Comparison of ENCODE assay signal across 19 cellular contexts in genomic region chr15:39618063-39618823, GRCh38. TPM values are rescaled to one million over a fixed set of nuclear protein-coding genes. Genes with fewer than 3 reads are reported as not detected.
DNase-seq lines count a peak whose midpoint lies in the region; ATAC-seq, FAIRE-seq and TF ChIP-seq lines count a peak whose summit lies in the region.
"Had no signal": no experiment of that assay in that cellular context is flagged by ENCODE, and none has a peak within 500 bp of the region (broad histone marks: within the 10 kb centered on the region; RNA-seq: fewer than 3 reads in every experiment).

No MANE protein-coding gene starts in this region.

- dilution Hi-C loops in keratinocyte (cut with MboI; ENCODE audit: extremely low pct_ligation_motif_present, low sequenced_read_pairs): loop anchor here (5.0 kb wide), 1 partner anchor 49 kb away; no protein-coding TSS in a partner anchor

- H3K9me3 ChIP-seq in PC-3 (ENCODE audit: low read length) (peaks cover 5% of the 10 kb centered on the region; the same call in 1 of the 2 replicates), keratinocyte (ENCODE audit: control insufficient read depth, low read depth, low read length) (no peaks in the 10 kb centered on the region)
- H3K9me3 ChIP-seq: BLaER1 had no signal

- H3K9me1 ChIP-seq in keratinocyte (ENCODE audit: control insufficient read depth, extremely low read depth, insufficient read depth, low read length): no peaks in the 10 kb centered on the region

- H3K79me2 ChIP-seq in PC-3 (ENCODE audit: low read length) (no peaks in the 10 kb centered on the region), keratinocyte (ENCODE audit: control insufficient read depth, insufficient read depth, low read length) (no peaks in the 10 kb centered on the region)

- peak overlapping the region; percentile 48; the same call in 1 of the 2 replicates for H3K27ac ChIP-seq in C4-2B
- peak overlapping the region; percentile 71 for H3K27ac ChIP-seq in PC-3 (ENCODE audit: low read length)
- H3K27ac ChIP-seq in keratinocyte (ENCODE audit: control insufficient read depth, insufficient read depth, low read length): peak overlapping the region; percentile 56
- H3K27ac ChIP-seq: BLaER1 had no signal

- in situ Hi-C loops in ACHN (cut with HindIII; ENCODE audit: low pct_ligation_motif_present, low pct_unique_long_range_greater_than_20kb, low sequenced_read_pairs): no loop called here

- H3K4me3 ChIP-seq in PC-3 (ENCODE audit: low read length): no peak overlapping the region
- no peak overlapping the region for H3K4me3 ChIP-seq in bronchial epithelial cell (ENCODE audit: low read depth, low read length)
- H3K4me3 ChIP-seq in keratinocyte (ENCODE audit: control insufficient read depth in 2 of 3, extremely low read depth in 1 of 3, insufficient read depth in 2 of 3, low read depth in 1 of 3, low read length in 3 of 3): peak overlapping the region in 1 of 3 experiments; percentile 5
- H3K4me3 ChIP-seq: BLaER1 had no signal

- H3K9me2 ChIP-seq in PC-3 (replicated peaks; ENCODE audit: low read length): no peaks in the 10 kb centered on the region

- POLR2A ChIA-PET in PC-3 (lab: Charles Lee; ENCODE audit: unreplicated experiment): no interaction called here

- peak overlapping the region; percentile 13; the same call in 1 of the 2 replicates for H3K9ac ChIP-seq in PC-3 (ENCODE audit: low read length)
- no peak overlapping the region for H3K9ac ChIP-seq in keratinocyte (ENCODE audit: control insufficient read depth, extremely low read depth, insufficient read depth, low read length)
- H3K9ac ChIP-seq: BLaER1 had no signal

- H3K4me1 ChIP-seq in PC-3 (ENCODE audit: insufficient read depth, low read length) (peaks cover 47% of the 10 kb centered on the region), keratinocyte (ENCODE audit: control insufficient read depth, extremely low read depth, insufficient read depth, low read length) (peaks cover 29% of the 10 kb centered on the region)

- H3K27me3 ChIP-seq in PC-3 (ENCODE audit: low read length) (no peaks in the 10 kb centered on the region), bronchial epithelial cell (ENCODE audit: control insufficient read depth, insufficient read depth, low read length) (no peaks in the 10 kb centered on the region), keratinocyte (ENCODE audit: control insufficient read depth, extremely low read depth, insufficient read depth, low read length) (no peaks in the 10 kb centered on the region)
- H3K27me3 ChIP-seq: BLaER1 had no signal

- no TSS peak for BruUV-seq in PC-3 (replicated peaks; lab: Mats Ljungman, UMichigan)

- peak; percentile 65 for ATAC-seq in PC-3
- no peak for ATAC-seq in HG02571 (IDR thresholded peaks at IDR 0.05; ENCODE audit: unreplicated experiment)
- ATAC-seq: HCT116, Panc1, SK-N-SH treated with all-trans-retinoic acid at 6 μM for 48 hours had no signal

- H4K20me1 ChIP-seq in PC-3 (ENCODE audit: low read length) (no peaks in the 10 kb centered on the region), keratinocyte (ENCODE audit: control insufficient read depth, extremely low read depth, insufficient read depth, low read length) (no peaks in the 10 kb centered on the region)
- H4K20me1 ChIP-seq: BLaER1 had no signal

- TF ChIP-seq CTCF in C4-2B (conservative IDR thresholded peaks at IDR 0.05) (no peak), PC-3 (conservative IDR thresholded peaks at IDR 0.05; ENCODE audit: low read depth, low read length) (no peak), bronchial epithelial cell (IDR thresholded peaks at IDR 0.05; ENCODE audit: insufficient read depth, low read length, severe bottlenecking) (no peak), keratinocyte (optimal IDR thresholded peaks at IDR 0.05 in 1 of 3, IDR thresholded peaks at IDR 0.05 in 1 of 3, conservative IDR thresholded peaks at IDR 0.05 in 1 of 3; ENCODE audit: extremely low read depth in 1 of 3, insufficient read depth in 2 of 3, low read length in 3 of 3) (no peak)

- DNase-seq in PC-3: peak; percentile 56
- peak; percentile 72 for DNase-seq in bronchial epithelial cell (ENCODE audit: low read depth)
- no peak for DNase-seq in keratinocyte (ENCODE audit: low read depth, low spot score)
- no peak for DNase-seq in cerebellar cortex (ENCODE audit: low spot score)
- no peak for DNase-seq in ACHN
- DNase-seq: DMS79 treated with DMSO at 0.1 percent for 48 hours, KG1, NCI-H1048, NCI-H1436 treated with DMSO at 0.1 percent for 48 hours, NCI-H2081, NCI-H510A, NCI-H774, SHP77 treated with DMSO at 0.1 percent for 48 hours had no signal

- peaks cover 9% of the 10 kb centered on the region for H3F3A ChIP-seq in PC-3 (ENCODE audit: low read length, unreplicated experiment)

- H2AFZ ChIP-seq in PC-3 (ENCODE audit: low read length) (no peak overlapping the region), keratinocyte (ENCODE audit: control insufficient read depth, low read length) (no peak overlapping the region)

- peak overlapping the region; percentile 32 for H3K4me2 ChIP-seq in PC-3 (ENCODE audit: low read length)
- peak overlapping the region; percentile 42 for H3K4me2 ChIP-seq in keratinocyte (ENCODE audit: control insufficient read depth, extremely low read depth, insufficient read depth, low read depth, low read length)
- H3K4me2 ChIP-seq: BLaER1 had no signal

- intact Hi-C loops in PC-3 (cut with micrococcal nuclease): no loop called here

- FAIRE-seq in bronchial epithelial cell (lab: Jason Lieb, UNC): no peak
- peak; percentile 90 for FAIRE-seq in keratinocyte (lab: Jason Lieb, UNC)

- H3K36me3 ChIP-seq in PC-3 (ENCODE audit: low read depth, low read length) (peaks cover 5% of the 10 kb centered on the region; the same call in 1 of the 2 replicates), bronchial epithelial cell (ENCODE audit: control insufficient read depth, insufficient read depth, low read length) (no peaks in the 10 kb centered on the region), keratinocyte (ENCODE audit: control insufficient read depth in 2 of 2, extremely low read depth in 1 of 2, insufficient read depth in 2 of 2, low read length in 2 of 2) (no peaks in the 10 kb centered on the region)
- H3K36me3 ChIP-seq: BLaER1 had no signal

- CTCF ChIA-PET in PC-3 (lab: Charles Lee): no interaction called here

RNA-seq across cellular contexts. Expression of gene THBS1, which starts 37.4 kb away (rescaled TPM):
- total RNA-seq in PC-3 (2014; rRNA removed) (305 and 374 TPM in 2 replicates), bronchial epithelial cell (37.8 and 162 TPM in 2 replicates)
- 585 to 1,976 TPM (median 789 TPM) in 3 replicates for polyA plus RNA-seq in keratinocyte
- 224 TPM for polyA plus RNA-seq in keratinocyte (2011; ENCODE audit: low read depth)
- 250 and 267 TPM in 2 replicates for polyA plus RNA-seq in keratinocyte (2011; cell fraction: cytosol; rRNA removed)
- 2,729 and 2,799 TPM in 2 replicates for polyA plus RNA-seq in keratinocyte (2011; cell fraction: nucleus; rRNA removed)
- polyA plus RNA-seq in keratinocyte (2012; ENCODE audit: low replicate concordance): 152 and 2,223 TPM in 2 replicates
- 2,799 to 14,102 TPM (median 5,100 TPM) in 3 replicates for polyA minus RNA-seq in keratinocyte
- polyA minus RNA-seq in keratinocyte (2011; cell fraction: cytosol; rRNA and poly(A)+ RNA removed): 2,733 TPM
- 7,793 and 10,292 TPM in 2 replicates for polyA minus RNA-seq in keratinocyte (2011; cell fraction: nucleus; rRNA and poly(A)+ RNA removed)

Comparison
In these comparisons a context has a peak if more than half of its experiments do, and no peak if none do; other contexts are left out.
1. DNase-seq: peak in PC-3 (single experiment) and bronchial epithelial cell (single experiment); none in keratinocyte (single experiment), cerebellar cortex (single experiment) and ACHN (single experiment).
2. Peak in every context shown above with its lines, with median percentiles within 50 percentile points of each other: H3K27ac ChIP-seq.